11 cellular contexts compared by ENCODE assay signal in the genomic region with DNA sequence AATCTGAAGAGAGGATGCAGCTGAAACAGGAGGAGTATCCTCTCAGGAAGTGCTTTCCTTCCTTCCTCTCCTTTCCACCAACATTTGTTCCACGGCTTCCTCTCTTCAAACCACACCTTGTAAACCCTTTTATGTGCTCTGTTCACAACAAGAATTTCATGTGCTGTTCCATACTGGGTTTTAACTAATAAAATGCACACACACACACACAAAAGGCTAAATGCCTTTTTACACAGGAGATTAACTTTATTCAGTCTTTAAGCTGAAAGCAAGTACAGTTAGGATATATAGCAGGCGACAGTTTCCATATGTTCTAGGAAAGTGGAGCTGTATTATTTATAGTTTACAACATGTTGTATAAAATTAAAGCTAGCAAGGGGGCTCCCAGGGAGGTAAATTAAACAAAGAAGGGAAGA.
DNase-seq lines count a peak whose midpoint lies in the region; ATAC-seq and TF ChIP-seq lines count a peak whose summit lies in the region.
"Had no signal": no experiment of that assay in that cellular context is flagged by ENCODE, and none has a peak within 500 bp of the region (broad histone marks: within the 10 kb centered on the region; RNA-seq: fewer than 3 reads in every experiment).

No MANE protein-coding gene starts in this region.

- H3K9me3 Mint-ChIP-seq in activated CD4-positive, alpha-beta T cell treated with anti-CD3 and anti-CD28 coated beads, Interleukin-2, amount 10 ng/mL, durations not matched to agents 24 days and 14 days = no peaks in the 10 kb centered on the region
- no peaks in the 10 kb centered on the region for H3K9me3 Mint-ChIP-seq in activated CD4-positive, alpha-beta T cell treated with anti-CD3 and anti-CD28 coated beads for 36 hours (ENCODE audit: low read depth)
- no peaks in the 10 kb centered on the region for H3K9me3 Mint-ChIP-seq in activated naive CD4-positive, alpha-beta T cell treated with anti-CD3 and anti-CD28 coated beads for 36 hours

- DNase-seq in activated CD4-positive, alpha-beta T cell treated with anti-CD3 and anti-CD28 coated beads, Interleukin-2, amount 10 ng/mL, durations not matched to agents 24 days and 14 days = no peak
- no peak for DNase-seq in activated CD4-positive, alpha-beta T cell treated with anti-CD3 and anti-CD28 coated beads for 36 hours
- peak; percentile 35 for DNase-seq in OCI-M1 (lab: John Stamatoyannopoulos, UW)
- no peak for DNase-seq in left lung
- no peak for DNase-seq in tibial artery
- DNase-seq in cerebellar nuclear complex (lab: John Stamatoyannopoulos, UW) = no peak
- DNase-seq in mesenteric fat pad (ENCODE audit: low spot score) = no peak
- no peak for DNase-seq in activated naive CD4-positive, alpha-beta T cell treated with anti-CD3 and anti-CD28 coated beads for 36 hours
- DNase-seq: activated CD4-positive, alpha-beta T cell treated with anti-CD3 and anti-CD28 coated beads, Interleukin-2, amount 50 U/mL, for 1 hour; NCI-H446; stimulated activated CD4-positive, alpha-beta T cell treated with anti-CD3 and anti-CD28 coated beads, Interleukin-15, amount 100 ng/mL, for 24 hours had no signal

- H3K27me3 ChIP-seq in left lung (no peaks in the 10 kb centered on the region), tibial artery (no peaks in the 10 kb centered on the region)

- H3K27ac Mint-ChIP-seq in activated CD4-positive, alpha-beta T cell treated with anti-CD3 and anti-CD28 coated beads, Interleukin-2, amount 10 ng/mL, durations not matched to agents 24 days and 14 days = no peak overlapping the region
- H3K27ac Mint-ChIP-seq in activated CD4-positive, alpha-beta T cell treated with anti-CD3 and anti-CD28 coated beads for 36 hours = no peak overlapping the region
- H3K27ac Mint-ChIP-seq in activated naive CD4-positive, alpha-beta T cell treated with anti-CD3 and anti-CD28 coated beads for 36 hours = no peak overlapping the region

- H3K27me3 Mint-ChIP-seq in activated CD4-positive, alpha-beta T cell treated with anti-CD3 and anti-CD28 coated beads, Interleukin-2, amount 10 ng/mL, durations not matched to agents 24 days and 14 days = peaks cover 1% of the 10 kb centered on the region
- H3K27me3 Mint-ChIP-seq in activated CD4-positive, alpha-beta T cell treated with anti-CD3 and anti-CD28 coated beads for 36 hours = no peaks in the 10 kb centered on the region
- H3K27me3 Mint-ChIP-seq in activated naive CD4-positive, alpha-beta T cell treated with anti-CD3 and anti-CD28 coated beads for 36 hours (ENCODE audit: low read depth) = no peaks in the 10 kb centered on the region

- no peaks in the 10 kb centered on the region for H3K36me3 Mint-ChIP-seq in activated CD4-positive, alpha-beta T cell treated with anti-CD3 and anti-CD28 coated beads, Interleukin-2, amount 10 ng/mL, durations not matched to agents 24 days and 14 days (ENCODE audit: low read depth)
- no peaks in the 10 kb centered on the region for H3K36me3 Mint-ChIP-seq in activated CD4-positive, alpha-beta T cell treated with anti-CD3 and anti-CD28 coated beads for 36 hours (ENCODE audit: low read depth)
- H3K36me3 Mint-ChIP-seq in activated naive CD4-positive, alpha-beta T cell treated with anti-CD3 and anti-CD28 coated beads for 36 hours (ENCODE audit: low read depth) = no peaks in the 10 kb centered on the region

- TF ChIP-seq CTCF in left lung (IDR thresholded peaks at IDR 0.05) = no peak
- no peak for TF ChIP-seq CTCF in tibial artery (IDR thresholded peaks at IDR 0.05)

- intact Hi-C loops in activated CD4-positive, alpha-beta T cell treated with anti-CD3 and anti-CD28 coated beads, Interleukin-2, amount 10 ng/mL, durations not matched to agents 24 days and 14 days (cut with micrococcal nuclease) = loop anchor here (2.0 kb wide), 5 partner anchors 55 to 273 kb away; a partner anchor contains a TSS
- intact Hi-C loops in activated CD4-positive, alpha-beta T cell treated with anti-CD3 and anti-CD28 coated beads for 36 hours (cut with DNase I, micrococcal nuclease) = loop anchor here in 1 of 2 experiments (2.0 to 5.0 kb wide), 5 partner anchors 93 to 411 kb away; a partner anchor contains a TSS
- intact Hi-C loops in left lung (cut with DNase I) (no loop called here), tibial artery (cut with DNase I; ENCODE audit: low total_unique reads) (loop anchor here (5.0 to 10.0 kb wide), 3 partner anchors 163 to 461 kb away; a partner anchor contains a TSS)
- intact Hi-C loops in activated naive CD4-positive, alpha-beta T cell treated with anti-CD3 and anti-CD28 coated beads for 36 hours (cut with micrococcal nuclease) = loop anchor here (5.0 kb wide), 1 partner anchor 281 kb away; no protein-coding TSS in a partner anchor

- peak overlapping the region; percentile 29 for H3K4me3 Mint-ChIP-seq in activated CD4-positive, alpha-beta T cell treated with anti-CD3 and anti-CD28 coated beads, Interleukin-2, amount 10 ng/mL, durations not matched to agents 24 days and 14 days
- H3K4me3 Mint-ChIP-seq in activated CD4-positive, alpha-beta T cell treated with anti-CD3 and anti-CD28 coated beads for 36 hours = no peak overlapping the region
- no peak overlapping the region for H3K4me3 Mint-ChIP-seq in activated naive CD4-positive, alpha-beta T cell treated with anti-CD3 and anti-CD28 coated beads for 36 hours

- POLR2A ChIA-PET in activated CD4-positive, alpha-beta T cell treated with anti-CD3 and anti-CD28 coated beads for 36 hours (lab: Charles Lee) = interaction anchor here (0.6 to 0.7 kb wide), 2 partner anchors 359 to 468 kb away, joined by 6 to 7 read pairs; no protein-coding TSS in a partner anchor

- CTCF ChIA-PET in activated CD4-positive, alpha-beta T cell treated with anti-CD3 and anti-CD28 coated beads for 36 hours (lab: Charles Lee) = interaction anchor here (0.8 to 4.6 kb wide), 15 partner anchors 9 to 470 kb away, joined by 3 to 66 read pairs (median 5); no protein-coding TSS in a partner anchor
- CTCF ChIA-PET in activated naive CD4-positive, alpha-beta T cell treated with anti-CD3 and anti-CD28 coated beads for 36 hours (lab: Charles Lee) = interaction anchor here (0.6 to 6.4 kb wide), 15 partner anchors 11 to 483 kb away, joined by 3 to 77 read pairs (median 7); a partner anchor contains a TSS

- H3K36me3 ChIP-seq in left lung (peaks cover 0 to 1% of the 10 kb centered on the region in 2 donors), tibial artery (no peaks in the 10 kb centered on the region)

- ATAC-seq in activated CD4-positive, alpha-beta T cell treated with anti-CD3 and anti-CD28 coated beads for 36 hours = no peak
- no peak for ATAC-seq in left lung

- H3K4me3 ChIP-seq in left lung (no peak overlapping the region), tibial artery (no peak overlapping the region)

- H3K4me1 ChIP-seq in left lung = peaks cover 19 to 38% of the 10 kb centered on the region in 2 donors
- peaks cover 0 to 24% (median 16%) of the 10 kb centered on the region in 4 donors for H3K4me1 ChIP-seq in tibial artery

- H3K27ac ChIP-seq in left lung (peak overlapping the region; percentile 94 to 97), tibial artery (peak overlapping the region; percentile 94 to 98)

- H3K9me3 ChIP-seq in left lung (no peaks in the 10 kb centered on the region), tibial artery (no peaks in the 10 kb centered on the region)

- peaks cover 33% of the 10 kb centered on the region for H3K4me1 Mint-ChIP-seq in activated CD4-positive, alpha-beta T cell treated with anti-CD3 and anti-CD28 coated beads, Interleukin-2, amount 10 ng/mL, durations not matched to agents 24 days and 14 days
- peaks cover 25% of the 10 kb centered on the region for H3K4me1 Mint-ChIP-seq in activated CD4-positive, alpha-beta T cell treated with anti-CD3 and anti-CD28 coated beads for 36 hours
- peaks cover 17% of the 10 kb centered on the region for H3K4me1 Mint-ChIP-seq in activated naive CD4-positive, alpha-beta T cell treated with anti-CD3 and anti-CD28 coated beads for 36 hours (ENCODE audit: low read depth)

Comparison
In these comparisons a context has a peak if more than half of its experiments do, and no peak if none do; other contexts are left out.
1. intact Hi-C loops: an anchor here in activated CD4-positive, alpha-beta T cell treated with anti-CD3 and anti-CD28 coated beads, Interleukin-2, amount 10 ng/mL, durations not matched to agents 24 days and 14 days (2.0 kb wide), tibial artery (5.0 to 10.0 kb wide) and activated naive CD4-positive, alpha-beta T cell treated with anti-CD3 and anti-CD28 coated beads for 36 hours (5.0 kb wide); none called in left lung.